Comparison of ENCODE assay signal across 9 cellular contexts in genomic region chr7:45917658-45918057, GRCh38. TPM values are rescaled to one million over a fixed set of nuclear protein-coding genes. Genes with fewer than 3 reads are reported as not detected.
DNase-seq lines count a peak whose midpoint lies in the region; ATAC-seq and TF ChIP-seq lines count a peak whose summit lies in the region.
"Had no signal": no experiment of that assay in that cellular context is flagged by ENCODE, and none has a peak within 500 bp of the region (broad histone marks: within the 10 kb centered on the region; RNA-seq: fewer than 3 reads in every experiment).

No MANE protein-coding gene starts in this region.

- peak overlapping the region; percentile 63 for H3K4me3 ChIP-seq in trophoblast cell (ENCODE audit: low read depth, low read length)

- no peak overlapping the region for H3K23ac ChIP-seq in trophoblast cell (ENCODE audit: low read length)

- H2AFZ ChIP-seq in trophoblast cell (ENCODE audit: insufficient read depth, low read length, poor library complexity), result no peak overlapping the region

- H3K4me1 Mint-ChIP-seq in type B pancreatic cell (ENCODE audit: unreplicated experiment), result peaks cover 15% of the 10 kb centered on the region

- peaks cover 50% of the 10 kb centered on the region for H3K27me3 Mint-ChIP-seq in type B pancreatic cell

- H4K8ac ChIP-seq in trophoblast cell (ENCODE audit: low read depth, low read length), result no peak overlapping the region

- peak overlapping the region; percentile 60 for H3K27ac ChIP-seq in trophoblast cell (ENCODE audit: low read depth, low read length)

- H3K36me3 ChIP-seq in trophoblast cell (ENCODE audit: control insufficient read depth in 1 of 2, insufficient read depth in 2 of 2, low read length in 2 of 2), result peaks cover 54 to 64% of the 10 kb centered on the region in 2 experiments

- no peaks in the 10 kb centered on the region for H3K27me3 ChIP-seq in trophoblast cell (ENCODE audit: insufficient read depth, low read length)

- H4K91ac ChIP-seq in trophoblast cell (ENCODE audit: low read depth, low read length), result no peak overlapping the region

- H3K4me2 ChIP-seq in trophoblast cell (ENCODE audit: low read length), result peak overlapping the region; percentile 64

- no peak overlapping the region for H2BK5ac ChIP-seq in trophoblast cell (ENCODE audit: low read depth, low read length, poor library complexity)

- no peak overlapping the region for H2BK120ac ChIP-seq in trophoblast cell (ENCODE audit: insufficient read depth, low read length, poor library complexity)

- H3K4ac ChIP-seq in trophoblast cell (ENCODE audit: low read depth, low read length), result no peak overlapping the region

- peaks cover 27% of the 10 kb centered on the region for H3K79me2 ChIP-seq in trophoblast cell (ENCODE audit: control insufficient read depth, insufficient read depth, low read length, poor library complexity)

- peaks cover 18% of the 10 kb centered on the region for H3K36me3 Mint-ChIP-seq in type B pancreatic cell

- no peak overlapping the region for H4K12ac ChIP-seq in trophoblast cell (ENCODE audit: low read depth, low read length)

- peak overlapping the region; percentile 79 for H3K27ac Mint-ChIP-seq in type B pancreatic cell

- H3K9me3 ChIP-seq in trophoblast cell (ENCODE audit: insufficient read depth, low read depth, low read length), result no peaks in the 10 kb centered on the region

- no CpG with 5 or more reads among the region's 15 CpGs for WGBS in trophoblast cell (ENCODE audit: extremely low coverage, insufficient coverage, insufficient read length)

- no peak overlapping the region for H3K18ac ChIP-seq in trophoblast cell (ENCODE audit: low read length)

- peak; percentile 98 for TF ChIP-seq CTCF in type B pancreatic cell (conservative IDR thresholded peaks at IDR 0.05)

- peaks cover 24% of the 10 kb centered on the region for H3K79me1 ChIP-seq in trophoblast cell (ENCODE audit: low read length)

- no peak overlapping the region for H2BK12ac ChIP-seq in trophoblast cell (ENCODE audit: low read length)

- peak overlapping the region; percentile 90 for H3K4me3 Mint-ChIP-seq in type B pancreatic cell

- H3K9me3 Mint-ChIP-seq in type B pancreatic cell, result no peaks in the 10 kb centered on the region

- H3K14ac ChIP-seq in trophoblast cell (ENCODE audit: low read length), result no peak overlapping the region

- H2AK5ac ChIP-seq in trophoblast cell (ENCODE audit: low read length), result no peak overlapping the region

- peak overlapping the region; percentile 51 for H3K9ac ChIP-seq in trophoblast cell (ENCODE audit: low read length)

- DNase-seq in COLO829 (ENCODE audit: low spot score) (peak; percentile 82), HUDEP-2 (lab: John Stamatoyannopoulos, UW; ENCODE audit: unreplicated experiment in 76 of 76) (peak in 57 of 76 experiments; percentile 3 to 71 (median 39)), RPMI8226 (peak; percentile 86), glomerular endothelial cell (ENCODE audit: extremely low read depth, low read depth, low spot score) (peak; percentile 23), trophoblast cell (peak; percentile 76 to 87), type B pancreatic cell (ENCODE audit: extremely low spot score, unreplicated experiment) (peak; percentile 90)
- DNase-seq in activated naive CD4-positive, alpha-beta T cell (lab: John Stamatoyannopoulos, UW), result peak; percentile 39 to 74 (median 60)

- ATAC-seq in GM19372 (IDR thresholded peaks at IDR 0.05; ENCODE audit: low read depth, unreplicated experiment), result peak; percentile 53

- H3K4me1 ChIP-seq in trophoblast cell (ENCODE audit: control insufficient read depth in 1 of 2, insufficient read depth in 2 of 2, low read length in 2 of 2), result peaks cover 4 to 11% of the 10 kb centered on the region in 2 experiments

RNA-seq across cellular contexts. Expression of gene IGFBP3, which starts 3.4 kb away (rescaled TPM):
- total RNA-seq in glomerular endothelial cell (49.0 and 247 TPM in 2 replicates), type B pancreatic cell (ENCODE audit: low replicate concordance) (336 and 1,244 TPM in 2 replicates)
- polyA plus RNA-seq in trophoblast cell (2013), result 2,874 and 2,927 TPM in 2 replicates

RNA-seq across cellular contexts. Expression of gene IGFBP1, which starts 29.4 kb away (rescaled TPM):
- not detected in 2 replicates for total RNA-seq in glomerular endothelial cell
- 0.04 TPM in 1 of 2 replicates, not detected in the other for polyA plus RNA-seq in trophoblast cell (2013)
- 0.75 and 3.1 TPM in 2 replicates for total RNA-seq in type B pancreatic cell (ENCODE audit: low replicate concordance)

RNA-seq across cellular contexts. Expression of gene CCDC201, which starts 44.8 kb away (rescaled TPM):
- total RNA-seq in glomerular endothelial cell (not detected in 2 replicates), type B pancreatic cell (ENCODE audit: low replicate concordance) (not detected in 2 replicates)
- polyA plus RNA-seq in trophoblast cell (2013), result not detected in 2 replicates
- polyA plus RNA-seq: adipose tissue had no signal

Comparison
In these comparisons a context has a peak if more than half of its experiments do, and no peak if none do; other contexts are left out.
1. Peak in every context shown above with its lines: DNase-seq, ATAC-seq, H3K4me3 ChIP-seq and H3K27ac ChIP-seq.
2. DNase-seq: peak in every context shown above with its lines; median percentile 90 in type B pancreatic cell; 86 in RPMI8226; 82 in COLO829; 82 in trophoblast cell; 60 in activated naive CD4-positive, alpha-beta T cell; 39 in HUDEP-2; 23 in glomerular endothelial cell.